In genomic region chr4:139176299-139177048, GRCh38 we compare ENCODE assay signal across 8 cellular contexts. TPM values are rescaled to one million over a fixed set of nuclear protein-coding genes. Genes with fewer than 3 reads are reported as not detected.
DNase-seq lines count a peak whose midpoint lies in the region; ATAC-seq and TF ChIP-seq lines count a peak whose summit lies in the region.

No MANE protein-coding gene starts in this region.

- peaks cover 29% of the 10 kb centered on the region for H3K4me1 Mint-ChIP-seq in CD4-positive, alpha-beta T cell (ENCODE audit: low read depth)
- peaks cover 11 to 16% of the 10 kb centered on the region in 2 donors for H3K4me1 Mint-ChIP-seq in natural killer cell treated with Interleukin-12 subunit alpha and Interleukin-12 subunit beta and Interleukin-15 and Interleukin-18, amount 100 ng/mL, for 72 hours (ENCODE audit: low read depth in 2 of 2)

- peak; percentile 44 for ATAC-seq in CD4-positive, alpha-beta T cell (ENCODE audit: poor library complexity)
- ATAC-seq in GM21360 (IDR thresholded peaks at IDR 0.05; ENCODE audit: unreplicated experiment), result peak; percentile 17
- peak; percentile 31 to 50 for ATAC-seq in natural killer cell treated with Interleukin-12 subunit alpha and Interleukin-12 subunit beta and Interleukin-15 and Interleukin-18, amount 100 ng/mL, for 72 hours

- DNase-seq in CD4-positive, alpha-beta T cell, result peak; percentile 42 to 70 (median 56)
- DNase-seq in HUDEP-2 (lab: John Stamatoyannopoulos, UW; ENCODE audit: unreplicated experiment in 76 of 76), result peak in 72 of 76 experiments; percentile 15 to 79 (median 59)
- DNase-seq in RKO (ENCODE audit: low spot score), result peak; percentile 68
- DNase-seq in activated T-helper 9 cell treated with anti-CD3 and anti-CD28 coated beads, Interleukin-2, amount 50 U/mL, for 16 hours (ENCODE audit: low read depth), result peak; percentile 66
- DNase-seq in fibroblast of peridontal ligament (ENCODE audit: extremely low read depth), result peak; percentile 61
- peak; percentile 76 for DNase-seq in natural killer cell treated with Interleukin-12 subunit alpha and Interleukin-12 subunit beta and Interleukin-15 and Interleukin-18, amount 100 ng/mL, for 72 hours (ENCODE audit: low spot score)
- peak; percentile 69 for DNase-seq in stimulated activated naive CD4-positive, alpha-beta T cell treated with Interleukin-2 at 50 U/mL for 16 hours (lab: John Stamatoyannopoulos, UW)

- POLR2A ChIA-PET in CD4-positive, alpha-beta T cell (lab: Charles Lee), result interaction anchor here (0.9 to 4.0 kb wide), 10 partner anchors 28 to 380 kb away, joined by 3 to 57 read pairs (median 10); partner anchors contain the start of genes NAA15, NDUFC1, RAB33B and SETD7

- peak overlapping the region; percentile 96 for H3K4me3 Mint-ChIP-seq in CD4-positive, alpha-beta T cell
- peak overlapping the region; percentile 90 for H3K4me3 Mint-ChIP-seq in natural killer cell treated with Interleukin-12 subunit alpha and Interleukin-12 subunit beta and Interleukin-15 and Interleukin-18, amount 100 ng/mL, for 72 hours

- peak overlapping the region; percentile 41 for H3K27ac ChIP-seq in CD4-positive, alpha-beta T cell (ENCODE audit: low read depth, low read length)

- intact Hi-C loops in CD4-positive, alpha-beta T cell (cut with DNase I, micrococcal nuclease), result loop anchor here (2.0 to 10.0 kb wide), 9 partner anchors 34 to 1188 kb away; partner anchors contain the start of genes RAB33B (in 2 of the 2), NAA15 (in 1 of the 2) and SETD7 (in 1 of the 2)

- no peaks in the 10 kb centered on the region for H3K27me3 ChIP-seq in CD4-positive, alpha-beta T cell (ENCODE audit: control insufficient read depth, insufficient read depth, low read length)

- no peaks in the 10 kb centered on the region for H3K9me3 Mint-ChIP-seq in CD4-positive, alpha-beta T cell
- no peaks in the 10 kb centered on the region for H3K9me3 Mint-ChIP-seq in natural killer cell treated with Interleukin-12 subunit alpha and Interleukin-12 subunit beta and Interleukin-15 and Interleukin-18, amount 100 ng/mL, for 72 hours

- peak overlapping the region; percentile 93 for H3K27ac Mint-ChIP-seq in CD4-positive, alpha-beta T cell
- H3K27ac Mint-ChIP-seq in natural killer cell treated with Interleukin-12 subunit alpha and Interleukin-12 subunit beta and Interleukin-15 and Interleukin-18, amount 100 ng/mL, for 72 hours, result peak overlapping the region; percentile 13 to 48

- CTCF ChIA-PET in CD4-positive, alpha-beta T cell (lab: Charles Lee), result interaction anchor here (1.6 kb wide), 1 partner anchor 119 kb away, joined by 7 read pairs; no protein-coding TSS in a partner anchor

- H3K9me3 ChIP-seq in CD4-positive, alpha-beta T cell (ENCODE audit: control insufficient read depth, low read length), result no peaks in the 10 kb centered on the region

- H3K36me3 Mint-ChIP-seq in CD4-positive, alpha-beta T cell (ENCODE audit: low read depth), result no peaks in the 10 kb centered on the region
- no peaks in the 10 kb centered on the region for H3K36me3 Mint-ChIP-seq in natural killer cell treated with Interleukin-12 subunit alpha and Interleukin-12 subunit beta and Interleukin-15 and Interleukin-18, amount 100 ng/mL, for 72 hours

- no peaks in the 10 kb centered on the region for H3K27me3 Mint-ChIP-seq in CD4-positive, alpha-beta T cell
- H3K27me3 Mint-ChIP-seq in natural killer cell treated with Interleukin-12 subunit alpha and Interleukin-12 subunit beta and Interleukin-15 and Interleukin-18, amount 100 ng/mL, for 72 hours, result no peaks in the 10 kb centered on the region

- no peak for TF ChIP-seq CTCF in CD4-positive, alpha-beta T cell (IDR thresholded peaks at IDR 0.05)

RNA-seq across cellular contexts. Expression of gene ELF2, which starts 0.5 kb away (rescaled TPM):
- total RNA-seq in CD4-positive, alpha-beta T cell, result 10 to 100 TPM; 83.3 to 84.1 TPM
- total RNA-seq in natural killer cell treated with Interleukin-12 subunit alpha and Interleukin-12 subunit beta and Interleukin-15 and Interleukin-18, amount 100 ng/mL, for 72 hours, result 10 to 100 TPM; 39.7 to 46.2 TPM

Comparison
In these comparisons a context has a peak if more than half of its experiments do, and no peak if none do; other contexts are left out.
1. Peak in every context shown above with its lines: DNase-seq, ATAC-seq and H3K27ac ChIP-seq.